1 cellular context compared by ENCODE assay signal in genomic region chr19:41860419-41861097, GRCh38.
TF ChIP-seq lines count a peak whose summit lies in the region.

No MANE protein-coding gene starts in this region.

TF ChIP-seq in H1, 55 proteins besides CTCF, POLR2A, EP300 and RAD21:
- TF ChIP-seq PHF8 (conservative IDR thresholded peaks at IDR 0.05; ENCODE audit: low read depth, low read length): 0 out of 2 replicates have a peak, but pooled peaks have one; percentile 0
- TF ChIP-seq SIN3A (conservative IDR thresholded peaks at IDR 0.05 in 1 of 2, IDR thresholded peaks at IDR 0.05 in 1 of 2; ENCODE audit: low read depth in 1 of 2, low read length in 2 of 2): peak in 1 of 2 experiments; percentile 69; a peak in 1 of 4 replicates
- no peak for TF ChIP-seq CBX8 (IDR thresholded peaks at IDR 0.05; ENCODE audit: borderline replicate concordance, low read depth, low read length)
TF ChIP-seq in H1: peak in this region for 2.
